ENCODE assay signal across 8 cellular contexts in the genomic region with DNA sequence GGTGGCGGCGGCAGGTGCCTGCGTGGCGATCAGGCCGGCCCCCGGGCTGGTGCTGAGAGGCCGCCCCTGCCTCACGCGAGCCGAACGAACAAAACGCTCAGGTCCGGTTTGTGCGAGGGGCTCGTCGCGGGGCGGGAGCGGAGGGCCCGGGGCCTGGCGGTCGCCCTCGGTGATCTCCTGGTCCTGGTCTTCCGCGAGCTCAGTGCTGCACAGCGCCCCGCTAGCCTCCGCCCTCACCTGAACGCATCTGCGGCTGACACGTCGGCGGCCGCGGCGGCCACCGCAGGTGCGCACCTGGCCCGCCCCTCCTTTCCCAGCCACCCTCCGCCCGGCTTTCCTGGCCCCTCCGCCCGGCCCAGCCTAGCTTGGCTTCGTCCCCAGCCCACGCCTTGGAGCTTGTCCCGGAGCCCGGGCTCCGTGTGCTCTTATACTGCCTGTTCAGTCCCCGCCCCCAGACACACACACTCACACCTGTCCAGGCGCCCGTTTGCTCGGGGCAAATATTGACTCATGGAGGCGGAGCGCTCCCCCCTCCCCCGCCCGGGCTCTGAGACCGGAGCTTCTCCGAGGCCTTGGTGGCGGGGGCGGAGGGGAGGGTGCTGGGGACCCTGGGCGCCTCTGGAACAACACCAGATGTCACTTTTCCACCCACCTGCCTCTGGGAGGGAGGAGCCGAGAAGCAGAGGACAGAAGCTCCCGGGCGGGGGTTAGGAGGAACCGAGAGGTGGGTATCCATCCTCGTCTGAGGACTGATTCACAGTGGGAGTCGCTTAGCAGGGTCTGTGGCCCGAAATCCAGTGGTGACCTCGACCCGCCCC. TPM values are rescaled to one million over a fixed set of nuclear protein-coding genes. Genes with fewer than 3 reads are reported as not detected.
DNase-seq lines count a peak whose midpoint lies in the region; ATAC-seq, FAIRE-seq and TF ChIP-seq lines count a peak whose summit lies in the region.

No MANE protein-coding gene starts in this region.

- POLR2A ChIA-PET in SK-N-SH (lab: Yijun Ruan, JAX) (interaction anchor here (0.7 to 2.4 kb wide), 8 partner anchors 9 to 103 kb away, joined by 3 to 9 read pairs (median 4); a partner anchor contains a TSS), endothelial cell of umbilical vein (lab: Charles Lee) (no interaction called here)

- H3K9ac ChIP-seq in SK-N-SH (no peak overlapping the region), endothelial cell of umbilical vein (replicated peaks; ENCODE audit: extremely low read depth, insufficient read depth, low read length) (no peak overlapping the region)

- H3K9me2 ChIP-seq in SK-N-SH, result no peaks in the 10 kb centered on the region

- dilution Hi-C loops in endothelial cell of umbilical vein (cut with MboI; ENCODE audit: extremely low pct_ligation_motif_present, low sequenced_read_pairs), result no loop called here

- H3K4me1 ChIP-seq in SK-N-SH (ENCODE audit: control insufficient read depth in 1 of 2, insufficient read depth in 2 of 2, low read depth in 1 of 2, low read length in 1 of 2), result peaks cover 0 to 68% of the 10 kb centered on the region in 2 experiments; a peak in 2 of 4 replicates
- no peaks in the 10 kb centered on the region for H3K4me1 ChIP-seq in endothelial cell of umbilical vein (ENCODE audit: control insufficient read depth, extremely low read depth, insufficient read depth, low read length)

- DNase-seq in SK-N-SH, result peak; percentile 50
- peak; percentile 82 for DNase-seq in NCI-H82 treated with DMSO at 0.1 percent for 48 hours (lab: John Stamatoyannopoulos, UW; ENCODE audit: unreplicated experiment)
- no peak for DNase-seq in endothelial cell of umbilical vein (ENCODE audit: low read depth, low spot score)
- peak; percentile 41 to 51 for DNase-seq in stimulated activated CD4-positive, alpha-beta T cell treated with anti-CD3 and anti-CD28 coated beads, Interleukin-1b, Interleukin-23, amount 100 ng/mL, for 4 hours (ENCODE audit: low read depth in 2 of 2)
- DNase-seq in pons (ENCODE audit: low spot score), result no peak

- H3K4me2 ChIP-seq in SK-N-SH, result no peak overlapping the region
- no peak overlapping the region for H3K4me2 ChIP-seq in endothelial cell of umbilical vein (ENCODE audit: insufficient read depth, low read length)

- TF ChIP-seq POLR2A in endothelial cell of umbilical vein (IDR thresholded peaks at IDR 0.05; ENCODE audit: low read depth, low read length), result no peak

- H3F3A ChIP-seq in SK-N-SH (replicated peaks; ENCODE audit: insufficient read depth), result no peaks in the 10 kb centered on the region

- H3K4me3 ChIP-seq in SK-N-SH (ENCODE audit: low read depth in 2 of 2, low read length in 1 of 2), result peak overlapping the region in 1 of 2 experiments; percentile 51; a peak in 1 of 4 replicates
- no peak overlapping the region for H3K4me3 ChIP-seq in endothelial cell of umbilical vein (replicated peaks in 1 of 3; ENCODE audit: insufficient read depth in 1 of 3, low read depth in 1 of 3, low read length in 3 of 3)

- 0 out of 4 replicates have a peak, but pooled peaks of 1 of the 2 experiments have one; percentile 3 for TF ChIP-seq EP300 in SK-N-SH (IDR thresholded peaks at IDR 0.05; ENCODE audit: borderline replicate concordance in 1 of 2, low read depth in 1 of 2, low read length in 1 of 2)

- H3K79me2 ChIP-seq in SK-N-SH (ENCODE audit: insufficient read depth) (no peaks in the 10 kb centered on the region), endothelial cell of umbilical vein (ENCODE audit: control insufficient read depth, insufficient read depth, low read length) (no peaks in the 10 kb centered on the region)

- 83% methylated on average over 46 of the region's 70 CpGs for WGBS in SK-N-SH (ENCODE audit: low lambda C conversion rate)

- ATAC-seq in SK-N-SH treated with all-trans-retinoic acid at 6 μM for 48 hours, result no peak
- ATAC-seq in HG03432 (IDR thresholded peaks at IDR 0.05; ENCODE audit: unreplicated experiment), result no peak
- no peak for ATAC-seq in HG02610 (IDR thresholded peaks at IDR 0.05; ENCODE audit: unreplicated experiment)

- no peak for FAIRE-seq in endothelial cell of umbilical vein (lab: Jason Lieb, UNC)

- H3K27ac ChIP-seq in SK-N-SH (ENCODE audit: low read depth in 2 of 2, low read length in 1 of 2) (peak overlapping the region in 1 of 2 experiments; percentile 99; a peak in 2 of 4 replicates), endothelial cell of umbilical vein (ENCODE audit: insufficient read depth, low read depth, low read length) (no peak overlapping the region)

- H3K36me3 ChIP-seq in SK-N-SH (replicated peaks in 1 of 2; ENCODE audit: control insufficient read depth in 1 of 2, insufficient read depth in 2 of 2, low read length in 1 of 2) (no peaks in the 10 kb centered on the region), endothelial cell of umbilical vein (ENCODE audit: control insufficient read depth in 2 of 2, extremely low read depth in 1 of 2, insufficient read depth in 2 of 2, low read length in 2 of 2) (no peaks in the 10 kb centered on the region)

- TF ChIP-seq CTCF in SK-N-SH (IDR thresholded peaks at IDR 0.05), result no peak
- TF ChIP-seq CTCF in endothelial cell of umbilical vein (IDR thresholded peaks at IDR 0.05; ENCODE audit: extremely low read depth in 1 of 2, insufficient read depth in 1 of 2, low read depth in 1 of 2, low read length in 2 of 2), result no peak

- H3K9me3 ChIP-seq in SK-N-SH, result no peaks in the 10 kb centered on the region
- no peaks in the 10 kb centered on the region for H3K9me3 ChIP-seq in endothelial cell of umbilical vein (replicated peaks; ENCODE audit: control insufficient read depth, insufficient read depth, low read length)

- H2AFZ ChIP-seq in SK-N-SH (ENCODE audit: low read depth) (no peak overlapping the region), endothelial cell of umbilical vein (ENCODE audit: low read depth, low read length) (no peak overlapping the region)

- peaks cover 18% of the 10 kb centered on the region; the same call in 1 of the 2 replicates for H3K27me3 ChIP-seq in SK-N-SH (ENCODE audit: insufficient read depth)
- peaks cover 59 to 63% of the 10 kb centered on the region in 2 experiments for H3K27me3 ChIP-seq in endothelial cell of umbilical vein (ENCODE audit: control insufficient read depth in 2 of 2, insufficient read depth in 2 of 2, low read length in 2 of 2)

- BruUV-seq in endothelial cell of umbilical vein (replicated peaks; lab: Mats Ljungman, UMichigan), result no TSS peak

- no peak for TF ChIP-seq RAD21 in SK-N-SH (IDR thresholded peaks at IDR 0.05; ENCODE audit: low read length)

- H3K9me1 ChIP-seq in endothelial cell of umbilical vein (replicated peaks; ENCODE audit: control insufficient read depth, extremely low read depth, insufficient read depth, low read length), result no peaks in the 10 kb centered on the region

- H4K20me1 ChIP-seq in SK-N-SH (ENCODE audit: insufficient read depth) (no peaks in the 10 kb centered on the region), endothelial cell of umbilical vein (replicated peaks; ENCODE audit: control insufficient read depth, extremely low read depth, insufficient read depth, low read length) (no peaks in the 10 kb centered on the region)

- intact Hi-C loops in endothelial cell of umbilical vein (cut with micrococcal nuclease), result loop anchor here (1.0 kb wide), 1 partner anchor 21 kb away; no protein-coding TSS in a partner anchor

- CTCF ChIA-PET in SK-N-SH (lab: Yijun Ruan, JAX), result interaction anchor here (0.5 to 12.8 kb wide), 53 partner anchors 8 to 507 kb away, joined by 3 to 258 read pairs (median 5); a partner anchor contains a TSS
- CTCF ChIA-PET in endothelial cell of umbilical vein (lab: Charles Lee), result interaction anchor here (0.8 to 8.0 kb wide), 6 partner anchors 14 to 187 kb away, joined by 3 to 56 read pairs (median 5); no protein-coding TSS in a partner anchor

RNA-seq across cellular contexts. Expression of a gene that starts 8.6 kb away (rescaled TPM):
- polyA plus RNA-seq in SK-N-SH (2012; rRNA removed), result not detected in 2 replicates
- polyA plus RNA-seq in SK-N-SH (2012; cell fraction: cytosol; rRNA removed), result 0.10 TPM in 1 of 2 replicates, not detected in the other
- polyA plus RNA-seq in SK-N-SH (2012; cell fraction: nucleus; rRNA removed), result not detected in 2 replicates
- not detected in 2 replicates for total RNA-seq in endothelial cell of umbilical vein
- not detected in 2 replicates for polyA plus RNA-seq in endothelial cell of umbilical vein
- not detected in 2 replicates for polyA plus RNA-seq in endothelial cell of umbilical vein (2011; cell fraction: cytosol; rRNA removed)
- not detected in 2 replicates for polyA plus RNA-seq in endothelial cell of umbilical vein (2011; cell fraction: nucleus; rRNA removed)
- not detected in 2 replicates for polyA plus RNA-seq in endothelial cell of umbilical vein (2012)
- polyA minus RNA-seq in endothelial cell of umbilical vein, result not detected in 2 replicates
- polyA minus RNA-seq in endothelial cell of umbilical vein (2011; cell fraction: cytosol; rRNA and poly(A)+ RNA removed), result not detected
- polyA minus RNA-seq in endothelial cell of umbilical vein (2011; cell fraction: nucleus; rRNA and poly(A)+ RNA removed), result not detected in 2 replicates

RNA-seq across cellular contexts. Expression of a gene that starts 16.8 kb away (rescaled TPM):
- polyA plus RNA-seq in SK-N-SH (2012; rRNA removed), result 0.53 and 1.2 TPM in 2 replicates
- 1.4 and 3.0 TPM in 2 replicates for polyA plus RNA-seq in SK-N-SH (2012; cell fraction: cytosol; rRNA removed)
- polyA plus RNA-seq in SK-N-SH (2012; cell fraction: nucleus; rRNA removed), result 0.80 and 2.9 TPM in 2 replicates
- not detected in 2 replicates for total RNA-seq in endothelial cell of umbilical vein
- not detected in 2 replicates for polyA plus RNA-seq in endothelial cell of umbilical vein
- 0.06 TPM in 1 of 2 replicates, not detected in the other for polyA plus RNA-seq in endothelial cell of umbilical vein (2011; cell fraction: cytosol; rRNA removed)
- polyA plus RNA-seq in endothelial cell of umbilical vein (2011; cell fraction: nucleus; rRNA removed), result 0.08 TPM in 1 of 2 replicates, not detected in the other
- not detected in 2 replicates for polyA plus RNA-seq in endothelial cell of umbilical vein (2012)
- polyA minus RNA-seq in endothelial cell of umbilical vein, result not detected in 2 replicates
- polyA minus RNA-seq in endothelial cell of umbilical vein (2011; cell fraction: cytosol; rRNA and poly(A)+ RNA removed), result not detected
- not detected in 2 replicates for polyA minus RNA-seq in endothelial cell of umbilical vein (2011; cell fraction: nucleus; rRNA and poly(A)+ RNA removed)

RNA-seq across cellular contexts. Expression of a gene that starts 39.5 kb away (rescaled TPM):
- polyA plus RNA-seq in SK-N-SH (2012; rRNA removed), result 0.95 and 1.7 TPM in 2 replicates
- 0.42 and 0.73 TPM in 2 replicates for polyA plus RNA-seq in SK-N-SH (2012; cell fraction: cytosol; rRNA removed)
- polyA plus RNA-seq in SK-N-SH (2012; cell fraction: nucleus; rRNA removed), result 1.8 and 1.9 TPM in 2 replicates
- not detected in 2 replicates for total RNA-seq in endothelial cell of umbilical vein
- 0.03 TPM in 1 of 2 replicates, not detected in the other for polyA plus RNA-seq in endothelial cell of umbilical vein
- polyA plus RNA-seq in endothelial cell of umbilical vein (2011; cell fraction: cytosol; rRNA removed), result not detected in 2 replicates
- polyA plus RNA-seq in endothelial cell of umbilical vein (2011; cell fraction: nucleus; rRNA removed), result 0.03 TPM in 1 of 2 replicates, not detected in the other
- polyA plus RNA-seq in endothelial cell of umbilical vein (2012), result 0.08 TPM in 1 of 2 replicates, not detected in the other
- not detected in 2 replicates for polyA minus RNA-seq in endothelial cell of umbilical vein
- polyA minus RNA-seq in endothelial cell of umbilical vein (2011; cell fraction: cytosol; rRNA and poly(A)+ RNA removed), result not detected
- polyA minus RNA-seq in endothelial cell of umbilical vein (2011; cell fraction: nucleus; rRNA and poly(A)+ RNA removed), result 0.14 TPM in 1 of 2 replicates, not detected in the other

RNA-seq across cellular contexts. Expression of a gene that starts 42.3 kb away (rescaled TPM):
- polyA plus RNA-seq in SK-N-SH (2012; rRNA removed), result 0.19 and 0.26 TPM in 2 replicates
- polyA plus RNA-seq in SK-N-SH (2012; cell fraction: cytosol; rRNA removed), result 0.35 and 0.56 TPM in 2 replicates
- polyA plus RNA-seq in SK-N-SH (2012; cell fraction: nucleus; rRNA removed), result 0.13 and 0.31 TPM in 2 replicates
- not detected in 2 replicates for total RNA-seq in endothelial cell of umbilical vein
- polyA plus RNA-seq in endothelial cell of umbilical vein, result 0.03 TPM in 1 of 2 replicates, not detected in the other
- polyA plus RNA-seq in endothelial cell of umbilical vein (2011; cell fraction: cytosol; rRNA removed), result not detected in 2 replicates
- polyA plus RNA-seq in endothelial cell of umbilical vein (2011; cell fraction: nucleus; rRNA removed), result not detected in 2 replicates
- not detected in 2 replicates for polyA plus RNA-seq in endothelial cell of umbilical vein (2012)
- polyA minus RNA-seq in endothelial cell of umbilical vein, result not detected in 2 replicates
- polyA minus RNA-seq in endothelial cell of umbilical vein (2011; cell fraction: cytosol; rRNA and poly(A)+ RNA removed), result not detected
- polyA minus RNA-seq in endothelial cell of umbilical vein (2011; cell fraction: nucleus; rRNA and poly(A)+ RNA removed), result not detected in 2 replicates

RNA-seq across cellular contexts. Expression of a gene that starts 58.9 kb away (rescaled TPM):
- polyA plus RNA-seq in SK-N-SH (2012; rRNA removed) (0.03 TPM in 1 of 2 replicates, not detected in the other), endothelial cell of umbilical vein (0.03 TPM in 1 of 2 replicates, not detected in the other)
- 0.01 TPM in 1 of 2 replicates, not detected in the other for polyA plus RNA-seq in SK-N-SH (2012; cell fraction: cytosol; rRNA removed)
- polyA plus RNA-seq in SK-N-SH (2012; cell fraction: nucleus; rRNA removed), result 0.26 and 0.28 TPM in 2 replicates
- total RNA-seq in endothelial cell of umbilical vein, result 0.37 TPM in 1 of 2 replicates, not detected in the other
- polyA plus RNA-seq in endothelial cell of umbilical vein (2011; cell fraction: cytosol; rRNA removed), result not detected in 2 replicates
- polyA plus RNA-seq in endothelial cell of umbilical vein (2011; cell fraction: nucleus; rRNA removed), result 0.09 and 0.10 TPM in 2 replicates
- polyA plus RNA-seq in endothelial cell of umbilical vein (2012), result not detected in 2 replicates
- 0.17 TPM in 1 of 2 replicates, not detected in the other for polyA minus RNA-seq in endothelial cell of umbilical vein
- polyA minus RNA-seq in endothelial cell of umbilical vein (2011; cell fraction: cytosol; rRNA and poly(A)+ RNA removed), result not detected
- 0.29 and 0.34 TPM in 2 replicates for polyA minus RNA-seq in endothelial cell of umbilical vein (2011; cell fraction: nucleus; rRNA and poly(A)+ RNA removed)

Comparison
In these comparisons a context has a peak if more than half of its experiments do, and no peak if none do; other contexts are left out.
1. DNase-seq: peak in SK-N-SH (single experiment), NCI-H82 treated with DMSO at 0.1 percent for 48 hours (single experiment) and stimulated activated CD4-positive, alpha-beta T cell treated with anti-CD3 and anti-CD28 coated beads, Interleukin-1b, Interleukin-23, amount 100 ng/mL, for 4 hours (2 of 2); none in endothelial cell of umbilical vein (single experiment) and pons (single experiment).